ENCODE assay signal across 1 cellular context in the genomic region with DNA sequence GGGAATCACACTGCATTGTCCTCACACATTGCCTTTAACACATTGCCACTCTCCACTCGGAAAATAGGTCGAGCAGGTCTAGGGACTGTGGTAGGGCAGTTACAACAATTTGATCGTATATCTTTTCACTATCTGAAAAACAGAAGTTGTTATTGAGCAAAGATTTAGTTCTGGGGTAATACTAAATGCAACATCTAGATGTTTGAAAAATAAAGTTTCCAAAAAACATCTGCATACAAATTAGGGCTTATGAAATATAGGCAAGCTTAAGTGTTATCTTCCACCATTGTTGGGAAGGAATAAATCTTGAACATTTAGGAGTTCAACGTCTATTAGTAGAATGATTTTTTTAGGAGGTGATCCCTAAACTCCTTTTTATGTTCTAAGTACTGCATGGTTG.
TF ChIP-seq lines count a peak whose summit lies in the region.

No MANE protein-coding gene starts in this region.

TF ChIP-seq in HepG2, 621 proteins besides CTCF, POLR2A, EP300 and RAD21:
- TF ChIP-seq CBX2 (IDR thresholded peaks at IDR 0.05; ENCODE audit: low read depth, low read length) = peak; percentile 84; the same call in 1 of the 2 replicates
- TF ChIP-seq CBX2 (CRISPR knock-in tag; IDR thresholded peaks at IDR 0.05; ENCODE audit: low read depth) = no peak
- no peak for TF ChIP-seq FIP1L1 (IDR thresholded peaks at IDR 0.05; ENCODE audit: borderline replicate concordance, insufficient read depth, low read depth, low read length)
